8 cellular contexts compared by ENCODE assay signal in genomic region chr9:105243935-105244273, GRCh38. TPM values are rescaled to one million over a fixed set of nuclear protein-coding genes. Genes with fewer than 3 reads are reported as not detected.
DNase-seq lines count a peak whose midpoint lies in the region; ATAC-seq and TF ChIP-seq lines count a peak whose summit lies in the region.

No MANE protein-coding gene starts in this region.

- TF ChIP-seq CTCF in SK-N-SH (IDR thresholded peaks at IDR 0.05): no peak
- TF ChIP-seq CTCF in stomach (IDR thresholded peaks at IDR 0.05): no peak
- TF ChIP-seq CTCF in GM13976 (IDR thresholded peaks at IDR 0.05; ENCODE audit: borderline replicate concordance, control extremely low read depth, extremely low read depth, insufficient read depth, missing control alignments): no peak

- POLR2A ChIA-PET in SK-N-SH (lab: Yijun Ruan, JAX): interaction anchor here (1.0 to 1.5 kb wide), 3 partner anchors 10 to 85 kb away, joined by 3 to 4 read pairs (median 4); no protein-coding TSS in a partner anchor

- peaks cover 18% of the 10 kb centered on the region for H3F3A ChIP-seq in SK-N-SH (replicated peaks; ENCODE audit: insufficient read depth)

- no peaks in the 10 kb centered on the region for H3K9me3 Mint-ChIP-seq in activated naive CD8-positive, alpha-beta T cell treated with anti-CD3 and anti-CD28 coated beads for 36 hours

- TF ChIP-seq RAD21 in SK-N-SH (IDR thresholded peaks at IDR 0.05; ENCODE audit: low read length): no peak

- no peak for ATAC-seq in SK-N-SH treated with all-trans-retinoic acid at 6 μM for 48 hours
- ATAC-seq in HG02840 (IDR thresholded peaks at IDR 0.05; ENCODE audit: low FRiP score, unreplicated experiment): no peak

- H3K36me3 ChIP-seq in SK-N-SH (replicated peaks in 1 of 2; ENCODE audit: control insufficient read depth in 1 of 2, insufficient read depth in 2 of 2, low read length in 1 of 2) (no peaks in the 10 kb centered on the region), iPS-20b (ENCODE audit: insufficient read depth, low read depth, low read length) (no peaks in the 10 kb centered on the region), stomach (no peaks in the 10 kb centered on the region)

- H3K4me1 ChIP-seq in SK-N-SH (ENCODE audit: control insufficient read depth in 1 of 2, insufficient read depth in 2 of 2, low read depth in 1 of 2, low read length in 1 of 2) (peaks cover 3 to 11% of the 10 kb centered on the region in 2 experiments; a peak in 3 of 4 replicates), iPS-20b (ENCODE audit: insufficient read depth, low read length) (peaks cover 58% of the 10 kb centered on the region), stomach (peaks cover 14 to 59% (median 37%) of the 10 kb centered on the region in 4 donors)

- no peak for DNase-seq in SK-N-SH
- no peak for DNase-seq in activated naive CD8-positive, alpha-beta T cell treated with anti-CD3 and anti-CD28 coated beads for 36 hours
- DNase-seq in stomach: no peak
- no peak for DNase-seq in GM13976 (ENCODE audit: low spot score)
- no peak for DNase-seq in germinal center (ENCODE audit: low spot score)

- no peaks in the 10 kb centered on the region for H3K9me2 ChIP-seq in SK-N-SH

- no peak for TF ChIP-seq POLR2A in stomach (IDR thresholded peaks at IDR 0.05)

- H3K27ac ChIP-seq in SK-N-SH (ENCODE audit: low read depth in 2 of 2, low read length in 1 of 2) (peak overlapping the region; percentile 66 to 79), iPS-20b (ENCODE audit: low read length) (no peak overlapping the region), stomach (peak overlapping the region; percentile 91 to 96 (median 93))

- H3K4me1 Mint-ChIP-seq in activated naive CD8-positive, alpha-beta T cell treated with anti-CD3 and anti-CD28 coated beads for 36 hours: peaks cover 14% of the 10 kb centered on the region

- H3K27me3 Mint-ChIP-seq in activated naive CD8-positive, alpha-beta T cell treated with anti-CD3 and anti-CD28 coated beads for 36 hours: peaks cover 55% of the 10 kb centered on the region

- peak overlapping the region; percentile 62 for H3K4me2 ChIP-seq in SK-N-SH

- H3K9ac ChIP-seq in SK-N-SH (peak overlapping the region; percentile 53; the same call in 1 of the 2 replicates), iPS-20b (ENCODE audit: low read depth, low read length) (peak overlapping the region; percentile 71; the same call in 1 of the 2 replicates)

- peak overlapping the region; percentile 94 for H2AFZ ChIP-seq in SK-N-SH (ENCODE audit: low read depth)

- CTCF ChIA-PET in SK-N-SH (lab: Yijun Ruan, JAX): interaction anchor here (1.0 to 3.3 kb wide), 7 partner anchors 10 to 381 kb away, joined by 3 to 16 read pairs (median 3); no protein-coding TSS in a partner anchor

- TF ChIP-seq EP300 in SK-N-SH (IDR thresholded peaks at IDR 0.05; ENCODE audit: borderline replicate concordance in 1 of 2, low read depth in 1 of 2, low read length in 1 of 2): no peak
- TF ChIP-seq EP300 in stomach (IDR thresholded peaks at IDR 0.05): no peak

- H3K27ac Mint-ChIP-seq in activated naive CD8-positive, alpha-beta T cell treated with anti-CD3 and anti-CD28 coated beads for 36 hours: peak overlapping the region; percentile 68

- H3K4me3 ChIP-seq in SK-N-SH (ENCODE audit: low read depth in 2 of 2, low read length in 1 of 2): peak overlapping the region; percentile 88 to 90; a peak in 3 of 4 replicates
- peak overlapping the region; percentile 63 for H3K4me3 ChIP-seq in iPS-20b (ENCODE audit: low read length)
- H3K4me3 ChIP-seq in stomach: peak overlapping the region; percentile 78 to 96 (median 88)

- no peaks in the 10 kb centered on the region for H4K20me1 ChIP-seq in SK-N-SH (ENCODE audit: insufficient read depth)

- peak overlapping the region; percentile 73 for H3K4me3 Mint-ChIP-seq in activated naive CD8-positive, alpha-beta T cell treated with anti-CD3 and anti-CD28 coated beads for 36 hours

- H3K79me2 ChIP-seq in SK-N-SH (ENCODE audit: insufficient read depth): peaks cover 18% of the 10 kb centered on the region; the same call in 1 of the 2 replicates

- H3K27me3 ChIP-seq in SK-N-SH (ENCODE audit: insufficient read depth) (no peaks in the 10 kb centered on the region), iPS-20b (ENCODE audit: insufficient read depth, low read length) (peaks cover 3% of the 10 kb centered on the region; the same call in 1 of the 2 replicates), stomach (no peaks in the 10 kb centered on the region)

- intact Hi-C loops in stomach (cut with DNase I; ENCODE audit: low total_unique reads): no loop called here

- in situ Hi-C loops in GM13976 (cut with MboI; ENCODE audit: low sequenced_read_pairs, unreplicated experiment): no loop called here

- H3K9me3 ChIP-seq in SK-N-SH (no peaks in the 10 kb centered on the region), iPS-20b (ENCODE audit: insufficient read depth, low read depth, low read length) (no peaks in the 10 kb centered on the region), stomach (no peaks in the 10 kb centered on the region)

- WGBS in SK-N-SH (ENCODE audit: low lambda C conversion rate): 39% methylated on average over 9 of the region's 9 CpGs
- WGBS in stomach, 5 donors: 13 to 15% (median 14%) methylated on average over 9 of the region's 9 CpGs

- no peaks in the 10 kb centered on the region for H3K36me3 Mint-ChIP-seq in activated naive CD8-positive, alpha-beta T cell treated with anti-CD3 and anti-CD28 coated beads for 36 hours

TF ChIP-seq in SK-N-SH, 30 proteins besides CTCF, POLR2A, EP300 and RAD21:
- TF ChIP-seq RXRA (IDR thresholded peaks at IDR 0.05; ENCODE audit: borderline replicate concordance, low read depth) (0 out of 2 replicates have a peak, but pooled peaks have one; percentile 11), JUND (IDR thresholded peaks at IDR 0.05) (no peak)

TF ChIP-seq in SK-N-SH treated with all-trans-retinoic acid at 6 μM for 48 hours, 23 proteins besides CTCF, POLR2A, EP300 and RAD21:
- TF ChIP-seq ZNF8 (CRISPR knock-in tag; IDR thresholded peaks at IDR 0.05) (no peak), ISL1 (CRISPR knock-in tag; IDR thresholded peaks at IDR 0.05) (no peak), PPARA (CRISPR knock-in tag; IDR thresholded peaks at IDR 0.05; ENCODE audit: borderline replicate concordance) (no peak), ESRRG (CRISPR knock-in tag; IDR thresholded peaks at IDR 0.05) (no peak), ARNTL (CRISPR knock-in tag; IDR thresholded peaks at IDR 0.05; ENCODE audit: borderline replicate concordance, low read depth) (no peak), GLIS3 (CRISPR knock-in tag; IDR thresholded peaks at IDR 0.05) (no peak), ZNF565 (CRISPR knock-in tag; conservative IDR thresholded peaks at IDR 0.05; ENCODE audit: low read depth) (no peak), CSDC2 (CRISPR knock-in tag; IDR thresholded peaks at IDR 0.05) (no peak), OSR1 (CRISPR knock-in tag; IDR thresholded peaks at IDR 0.05) (no peak), POU6F1 (CRISPR knock-in tag; IDR thresholded peaks at IDR 0.05; ENCODE audit: borderline replicate concordance, low read depth) (no peak)
TF ChIP-seq in SK-N-SH treated with all-trans-retinoic acid at 6 μM for 48 hours: peak in this region for 0.

RNA-seq across cellular contexts. Expression of gene SLC44A1, which starts 0.5 kb away (rescaled TPM):
- polyA plus RNA-seq in SK-N-SH (2012; rRNA removed) (4.5 and 5.9 TPM in 2 replicates), stomach (1 to 10 TPM; 5.7 to 8.4 (median 7.2) TPM)
- polyA plus RNA-seq in SK-N-SH (2012; cell fraction: cytosol; rRNA removed): 8.5 and 11.2 TPM in 2 replicates
- 1.6 and 3.9 TPM in 2 replicates for polyA plus RNA-seq in SK-N-SH (2012; cell fraction: nucleus; rRNA removed)
- total RNA-seq in activated naive CD8-positive, alpha-beta T cell treated with anti-CD3 and anti-CD28 coated beads for 36 hours: 1 to 10 TPM; 7.4 to 7.5 TPM
- total RNA-seq in stomach: 10 to 100 TPM; 10.5 to 82.8 (median 22.8) TPM
